Comparison of ENCODE assay signal across 27 cellular contexts in genomic region chr3:119808843-119809242, GRCh38. TPM values are rescaled to one million over a fixed set of nuclear protein-coding genes. Genes with fewer than 3 reads are reported as not detected.
DNase-seq lines count a peak whose midpoint lies in the region; ATAC-seq lines count a peak whose summit lies in the region.
"Had no signal": no experiment of that assay in that cellular context is flagged by ENCODE, and none has a peak within 500 bp of the region (broad histone marks: within the 10 kb centered on the region; RNA-seq: fewer than 3 reads in every experiment).

No MANE protein-coding gene starts in this region.

- no peaks in the 10 kb centered on the region for H3K36me3 Mint-ChIP-seq in activated T-cell treated with anti-CD3 and anti-CD28 coated beads, Interleukin-2, amount 50 U/mL, for 4 hours (ENCODE audit: insufficient read depth)
- H3K36me3 Mint-ChIP-seq in IgD-negative memory B cell: peaks cover 4% of the 10 kb centered on the region
- H3K36me3 Mint-ChIP-seq in stimulated activated memory B cell treated with anti-CD40 and anti-IgM and Interleukin-4, amounts not matched to agents 10 μg/mL and 1 μg/mL and 100 μg/mL, for 72 hours: no peaks in the 10 kb centered on the region

- no peaks in the 10 kb centered on the region for H3K9me3 ChIP-seq in iPS-15b (ENCODE audit: control insufficient read depth, insufficient read depth, low read length)
- H3K9me3 ChIP-seq: HAP-1, mucosa of descending colon, prostate gland, uterus had no signal

- peaks cover 4% of the 10 kb centered on the region for H3K4me1 ChIP-seq in iPS-15b (ENCODE audit: control insufficient read depth, insufficient read depth, low read length)
- H3K4me1 ChIP-seq: HAP-1, prostate gland, uterus had no signal

- no peaks in the 10 kb centered on the region for H3K9me3 Mint-ChIP-seq in activated T-cell treated with anti-CD3 and anti-CD28 coated beads, Interleukin-2, amount 50 U/mL, for 4 hours
- H3K9me3 Mint-ChIP-seq in IgD-negative memory B cell: no peaks in the 10 kb centered on the region
- peaks cover 3% of the 10 kb centered on the region for H3K9me3 Mint-ChIP-seq in stimulated activated memory B cell treated with anti-CD40 and anti-IgM and Interleukin-4, amounts not matched to agents 10 μg/mL and 1 μg/mL and 100 μg/mL, for 72 hours

- H3K27ac Mint-ChIP-seq in IgD-negative memory B cell: no peak overlapping the region
- H3K27ac Mint-ChIP-seq in stimulated activated memory B cell treated with anti-CD40 and anti-IgM and Interleukin-4, amounts not matched to agents 10 μg/mL and 1 μg/mL and 100 μg/mL, for 72 hours: peak overlapping the region; percentile 89

- no peaks in the 10 kb centered on the region for H3K36me3 ChIP-seq in iPS-15b (ENCODE audit: control insufficient read depth, insufficient read depth, low read length)
- H3K36me3 ChIP-seq: HAP-1, prostate gland, uterus had no signal

- H3K27me3 Mint-ChIP-seq in activated T-cell treated with anti-CD3 and anti-CD28 coated beads, Interleukin-2, amount 50 U/mL, for 4 hours (ENCODE audit: low read depth): no peaks in the 10 kb centered on the region
- H3K27me3 Mint-ChIP-seq in IgD-negative memory B cell: no peaks in the 10 kb centered on the region
- no peaks in the 10 kb centered on the region for H3K27me3 Mint-ChIP-seq in stimulated activated memory B cell treated with anti-CD40 and anti-IgM and Interleukin-4, amounts not matched to agents 10 μg/mL and 1 μg/mL and 100 μg/mL, for 72 hours

- H3K4me3 Mint-ChIP-seq in activated T-cell treated with anti-CD3 and anti-CD28 coated beads, Interleukin-2, amount 50 U/mL, for 4 hours: peak overlapping the region; percentile 37
- peak overlapping the region in 3 of 4 donors; percentile 50 to 78 (median 61) for H3K4me3 Mint-ChIP-seq in IgD-negative memory B cell
- no peak overlapping the region for H3K4me3 Mint-ChIP-seq in stimulated activated memory B cell treated with anti-CD40 and anti-IgM and Interleukin-4, amounts not matched to agents 10 μg/mL and 1 μg/mL and 100 μg/mL, for 72 hours

- DNase-seq in activated T-cell treated with anti-CD3 and anti-CD28 coated beads, Interleukin-2, amount 50 U/mL, for 4 hours: no peak
- no peak for DNase-seq in activated T-cell treated with anti-CD3 and anti-CD28 coated beads, Interleukin-2, amount 50 U/mL, for 48 hours
- DNase-seq in NCI-H1417 treated with DMSO at 0.1 percent for 48 hours (lab: John Stamatoyannopoulos, UW) (no peak), COLO829 (ENCODE audit: low spot score) (no peak), NOMO-1 treated with DMSO at 0.1 percent for 48 hours (lab: John Stamatoyannopoulos, UW; ENCODE audit: unreplicated experiment) (no peak)
- DNase-seq: activated CD4-positive, alpha-beta T cell treated with anti-CD3 and anti-CD28 coated beads, Interleukin-2, amount 50 U/mL, for 4 hours; amniotic stem cell; COR-L47; effector CD4-positive, alpha-beta T cell; GF-D8; glutamatergic neuron; mucosa of descending colon; NCI-H1105 treated with DMSO at 0.1 percent for 48 hours; NCI-H2029 treated with DMSO at 0.1 percent for 48 hours; NCI-H2227 treated with DMSO at 0.1 percent for 48 hours; NCI-H69; SIG-M5; SW 1271; uterus had no signal

- ATAC-seq in activated T-cell treated with anti-CD3 and anti-CD28 coated beads, Interleukin-2, amount 50 U/mL, for 4 hours: no peak
- no peak for ATAC-seq in stimulated activated memory B cell treated with anti-CD40 and anti-IgM and Interleukin-4, amounts not matched to agents 10 μg/mL and 1 μg/mL and 100 μg/mL, for 72 hours
- ATAC-seq: Panc1 had no signal

- peaks cover 11% of the 10 kb centered on the region for H3K4me1 Mint-ChIP-seq in activated T-cell treated with anti-CD3 and anti-CD28 coated beads, Interleukin-2, amount 50 U/mL, for 4 hours (ENCODE audit: low read depth)
- peaks cover 4 to 10% (median 8%) of the 10 kb centered on the region in 3 donors for H3K4me1 Mint-ChIP-seq in IgD-negative memory B cell
- peaks cover 10% of the 10 kb centered on the region for H3K4me1 Mint-ChIP-seq in stimulated activated memory B cell treated with anti-CD40 and anti-IgM and Interleukin-4, amounts not matched to agents 10 μg/mL and 1 μg/mL and 100 μg/mL, for 72 hours

- H3K9ac ChIP-seq in iPS-15b (ENCODE audit: low read depth, low read length): no peak overlapping the region

- H3K27me3 ChIP-seq in iPS-15b (ENCODE audit: control insufficient read depth, insufficient read depth, low read length): peaks cover 2% of the 10 kb centered on the region
- H3K27me3 ChIP-seq: uterus had no signal

- peak overlapping the region; percentile 27 for H3K4me3 ChIP-seq in iPS-15b (ENCODE audit: low read depth, low read length)
- H3K4me3 ChIP-seq: HAP-1, lung, mucosa of descending colon, uterus had no signal

RNA-seq across cellular contexts. Expression of gene NR1I2, which starts 26.9 kb away (rescaled TPM):
- under 1 TPM; 0.41 to 0.76 (median 0.47) TPM for total RNA-seq in activated T-cell treated with anti-CD3 and anti-CD28 coated beads, Interleukin-2, amount 50 U/mL, for 4 hours
- 0.58 TPM for polyA plus RNA-seq in IgD-negative memory B cell
- total RNA-seq: sciatic nerve had no signal
